1 cellular context compared by ENCODE assay signal in the genomic region with DNA sequence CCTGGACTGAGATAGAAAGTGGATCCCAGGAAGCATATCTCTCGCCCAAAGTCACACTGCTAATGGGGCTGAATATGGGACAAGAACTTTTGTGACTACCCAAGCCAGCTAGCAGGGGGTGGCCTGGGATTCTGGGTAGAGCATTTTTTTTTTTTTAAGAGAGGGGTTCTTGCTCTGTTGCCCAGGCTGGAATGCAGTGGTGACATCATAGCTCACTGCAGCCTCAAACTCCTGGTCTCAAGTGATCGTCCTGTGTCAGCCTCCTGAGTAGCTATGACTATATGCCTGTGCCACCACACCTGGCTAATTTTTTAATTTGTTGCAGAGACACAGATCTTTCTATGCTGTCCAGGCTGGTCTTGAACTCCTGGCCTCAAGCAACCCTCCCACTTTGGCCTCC.
TF ChIP-seq lines count a peak whose summit lies in the region.

No MANE protein-coding gene starts in this region.

TF ChIP-seq in HepG2, 621 proteins besides CTCF, POLR2A, EP300 and RAD21:
- TF ChIP-seq, protein P1, sequence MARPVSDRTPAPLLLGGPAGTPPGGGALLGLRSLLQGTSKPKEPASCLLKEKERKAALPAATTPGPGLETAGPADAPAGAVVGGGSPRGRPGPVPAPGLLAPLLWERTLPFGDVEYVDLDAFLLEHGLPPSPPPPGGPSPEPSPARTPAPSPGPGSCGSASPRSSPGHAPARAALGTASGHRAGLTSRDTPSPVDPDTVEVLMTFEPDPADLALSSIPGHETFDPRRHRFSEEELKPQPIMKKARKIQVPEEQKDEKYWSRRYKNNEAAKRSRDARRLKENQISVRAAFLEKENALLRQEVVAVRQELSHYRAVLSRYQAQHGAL (CRISPR knock-in tag; IDR thresholded peaks at IDR 0.05; ENCODE audit: not compliant biosample characterization), result no peak
- TF ChIP-seq ATF7 (IDR thresholded peaks at IDR 0.05), result 0 out of 2 replicates have a peak, but pooled peaks have one; percentile 10
- no peak for TF ChIP-seq ATF7 (CRISPR knock-in tag; IDR thresholded peaks at IDR 0.05)
